ENCODE assay signal across 8 cellular contexts in genomic region chr7:158827411-158828342, GRCh38. TPM values are rescaled to one million over a fixed set of nuclear protein-coding genes. Genes with fewer than 3 reads are reported as not detected.
DNase-seq lines count a peak whose midpoint lies in the region; ATAC-seq, FAIRE-seq and TF ChIP-seq lines count a peak whose summit lies in the region.

No MANE protein-coding gene starts in this region.

- peaks cover 9% of the 10 kb centered on the region; the same call in 1 of the 2 replicates for H3K4me1 ChIP-seq in Caco-2
- H3K4me1 ChIP-seq in astrocyte (ENCODE audit: insufficient read depth, low read length), result peaks cover 15% of the 10 kb centered on the region
- H3K4me1 ChIP-seq in transverse colon, result peaks cover 5 to 54% (median 18%) of the 10 kb centered on the region in 4 donors

- intact Hi-C loops in Caco-2 (cut with micrococcal nuclease; ENCODE audit: unreplicated experiment) (loop anchor here (2.0 to 10.0 kb wide), 3 partner anchors 29 to 63 kb away; partner anchors contain the start of gene DYNC2I1), lower leg skin (cut with DNase I; ENCODE audit: low total_unique reads) (no loop called here), transverse colon (cut with DNase I; ENCODE audit: low total_unique reads) (no loop called here)

- in situ Hi-C loops in transverse colon (cut with MboI; ENCODE audit: low pct_ligation_motif_present in 1 of 4, low pct_unique_long_range_greater_than_20kb in 1 of 4, low sequenced_read_pairs in 3 of 4), result no loop called here

- H3K9me3 ChIP-seq in Caco-2, result no peaks in the 10 kb centered on the region
- H3K9me3 ChIP-seq in astrocyte (ENCODE audit: insufficient read depth, low read depth, low read length), result no peaks in the 10 kb centered on the region
- H3K9me3 ChIP-seq in transverse colon, result no peaks in the 10 kb centered on the region

- H3K27me3 Mint-ChIP-seq in Caco-2 (ENCODE audit: insufficient read depth, unreplicated experiment) (no peaks in the 10 kb centered on the region), astrocyte (ENCODE audit: low read depth, unreplicated experiment) (no peaks in the 10 kb centered on the region)

- TF ChIP-seq EP300 in transverse colon (IDR thresholded peaks at IDR 0.05; ENCODE audit: low read depth), result no peak

- H3K9ac ChIP-seq in astrocyte (ENCODE audit: low read length), result peak overlapping the region; percentile 87

- POLR2A ChIA-PET in Caco-2 (lab: Charles Lee), result interaction anchor here (1.4 kb wide), 1 partner anchor 11 kb away, joined by 4 read pairs; no protein-coding TSS in a partner anchor

- no peaks in the 10 kb centered on the region for H3K9me3 Mint-ChIP-seq in Caco-2 (ENCODE audit: unreplicated experiment)
- H3K9me3 Mint-ChIP-seq in astrocyte (ENCODE audit: unreplicated experiment), result no peaks in the 10 kb centered on the region

- H3K79me2 ChIP-seq in astrocyte (ENCODE audit: insufficient read depth, low read length), result peaks cover 57% of the 10 kb centered on the region

- ATAC-seq in GM18870 (IDR thresholded peaks at IDR 0.05; ENCODE audit: unreplicated experiment) (no peak), HG03196 (IDR thresholded peaks at IDR 0.05; ENCODE audit: unreplicated experiment) (no peak)

- H3K27ac ChIP-seq in astrocyte (ENCODE audit: low read depth, low read length), result peak overlapping the region; percentile 92
- H3K27ac ChIP-seq in transverse colon, result peak overlapping the region; percentile 98 to 100 (median 100)

- H3K27me3 ChIP-seq in Caco-2 (replicated peaks; ENCODE audit: control insufficient read depth, insufficient read depth, low read length), result no peaks in the 10 kb centered on the region
- H3K27me3 ChIP-seq in astrocyte (ENCODE audit: insufficient read depth, low read length), result no peaks in the 10 kb centered on the region
- H3K27me3 ChIP-seq in transverse colon, result no peaks in the 10 kb centered on the region

- H3K36me3 Mint-ChIP-seq in Caco-2 (ENCODE audit: insufficient read depth, unreplicated experiment) (peaks cover 24% of the 10 kb centered on the region), astrocyte (ENCODE audit: low read depth, unreplicated experiment) (no peaks in the 10 kb centered on the region)

- H3K36me3 ChIP-seq in Caco-2 (ENCODE audit: control insufficient read depth, insufficient read depth, low read length) (no peaks in the 10 kb centered on the region), astrocyte (ENCODE audit: insufficient read depth, low read length) (no peaks in the 10 kb centered on the region), transverse colon (no peaks in the 10 kb centered on the region)

- H3K4me3 ChIP-seq in Caco-2 (ENCODE audit: low read depth, low read length), result peak overlapping the region; percentile 100
- peak overlapping the region; percentile 77 for H3K4me3 ChIP-seq in astrocyte (ENCODE audit: insufficient read depth, low read depth, low read length)
- peak overlapping the region; percentile 90 for H3K4me3 ChIP-seq in lower leg skin (ENCODE audit: low read depth, poor library complexity, severe bottlenecking)
- H3K4me3 ChIP-seq in transverse colon, result peak overlapping the region; percentile 69 to 98 (median 88)

- TSS peak; percentile 73 for BruUV-seq in Caco-2 (replicated peaks; lab: Mats Ljungman, UMichigan)

- peak overlapping the region; percentile 92 for H3K4me2 ChIP-seq in astrocyte (ENCODE audit: low read length)

- H3K4me3 Mint-ChIP-seq in Caco-2 (ENCODE audit: unreplicated experiment) (peak overlapping the region; percentile 83), astrocyte (ENCODE audit: unreplicated experiment) (peak overlapping the region; percentile 92)

- H3K4me1 Mint-ChIP-seq in Caco-2 (ENCODE audit: low read depth, unreplicated experiment) (peaks cover 12% of the 10 kb centered on the region), astrocyte (ENCODE audit: low read depth, unreplicated experiment) (peaks cover 4% of the 10 kb centered on the region)

- TF ChIP-seq CTCF in Caco-2 (IDR thresholded peaks at IDR 0.05; ENCODE audit: insufficient read depth in 1 of 2, low read depth in 1 of 2, low read length in 1 of 2, severe bottlenecking in 1 of 2, unreplicated experiment in 1 of 2), result no peak
- no peak for TF ChIP-seq CTCF in astrocyte (IDR thresholded peaks at IDR 0.05; ENCODE audit: insufficient read depth, low read depth, low read length)
- TF ChIP-seq CTCF in lower leg skin (IDR thresholded peaks at IDR 0.05), result no peak
- TF ChIP-seq CTCF in transverse colon (IDR thresholded peaks at IDR 0.05), result no peak

- no peak overlapping the region for H2AFZ ChIP-seq in astrocyte (ENCODE audit: low read depth, low read length)

- no peak for TF ChIP-seq POLR2A in lower leg skin (IDR thresholded peaks at IDR 0.05)
- peak; percentile 24 for TF ChIP-seq POLR2A in transverse colon (IDR thresholded peaks at IDR 0.05)

- H3K27ac Mint-ChIP-seq in Caco-2 (ENCODE audit: unreplicated experiment) (peak overlapping the region; percentile 12), astrocyte (ENCODE audit: unreplicated experiment) (peak overlapping the region; percentile 21)

- H4K20me1 ChIP-seq in astrocyte (ENCODE audit: insufficient read depth, low read length), result peaks cover 23% of the 10 kb centered on the region

- CTCF ChIA-PET in Caco-2 (lab: Charles Lee), result no interaction called here

- DNase-seq in Caco-2, result no peak
- peak; percentile 66 to 72 for DNase-seq in Kasumi-1 (lab: John Stamatoyannopoulos, UW)
- peak; percentile 35 for DNase-seq in astrocyte (ENCODE audit: low read depth)
- DNase-seq in lower leg skin (ENCODE audit: low spot score in 2 of 2), result no peak
- no peak for DNase-seq in transverse colon
- DNase-seq in LoVo (ENCODE audit: low spot score), result no peak

- no peak for FAIRE-seq in astrocyte (lab: Jason Lieb, UNC)

- 19 to 21% methylated on average over 21 of the region's 21 CpGs for WGBS in lower leg skin, 2 donors
- WGBS in transverse colon (ENCODE audit: low coverage in 1 of 2), 2 donors, result 15 to 22% methylated on average over 21 of the region's 21 CpGs

RNA-seq across cellular contexts. Expression of gene ESYT2, which starts 1.6 kb away (rescaled TPM):
- 55.2 and 59.4 TPM in 2 replicates for total RNA-seq in Caco-2 (2022)
- 56.1 and 60.9 TPM in 2 replicates for total RNA-seq in astrocyte
- 100 to 1,000 TPM in 1 of 4 donors, 10 to 100 TPM in 3; 75.5 to 101 (median 78.0) TPM for total RNA-seq in lower leg skin
- total RNA-seq in transverse colon, result 100 to 1,000 TPM in 1 of 4 donors, 10 to 100 TPM in 3; 78.6 to 113 (median 87.3) TPM

RNA-seq across cellular contexts. Expression of gene DYNC2I1, which starts 28.7 kb away (rescaled TPM):
- total RNA-seq in Caco-2 (2022) (13.2 and 17.6 TPM in 2 replicates), astrocyte (17.0 and 20.2 TPM in 2 replicates), lower leg skin (10 to 100 TPM; 10.5 to 16.9 (median 13.0) TPM), transverse colon (100 to 1,000 TPM in 1 of 4 donors, 10 to 100 TPM in 3; 24.3 to 105 (median 51.5) TPM)

Comparison
In these comparisons a context has a peak if more than half of its experiments do, and no peak if none do; other contexts are left out.
1. DNase-seq: peak in Kasumi-1 (2 of 2) and astrocyte (single experiment); none in Caco-2 (0 of 2), lower leg skin (0 of 2), transverse colon (single experiment) and LoVo (single experiment).
2. Peak in every context shown above with its lines, with median percentiles within 50 percentile points of each other: H3K4me3 ChIP-seq.